Comparison of ENCODE assay signal across 8 cellular contexts in the genomic region with DNA sequence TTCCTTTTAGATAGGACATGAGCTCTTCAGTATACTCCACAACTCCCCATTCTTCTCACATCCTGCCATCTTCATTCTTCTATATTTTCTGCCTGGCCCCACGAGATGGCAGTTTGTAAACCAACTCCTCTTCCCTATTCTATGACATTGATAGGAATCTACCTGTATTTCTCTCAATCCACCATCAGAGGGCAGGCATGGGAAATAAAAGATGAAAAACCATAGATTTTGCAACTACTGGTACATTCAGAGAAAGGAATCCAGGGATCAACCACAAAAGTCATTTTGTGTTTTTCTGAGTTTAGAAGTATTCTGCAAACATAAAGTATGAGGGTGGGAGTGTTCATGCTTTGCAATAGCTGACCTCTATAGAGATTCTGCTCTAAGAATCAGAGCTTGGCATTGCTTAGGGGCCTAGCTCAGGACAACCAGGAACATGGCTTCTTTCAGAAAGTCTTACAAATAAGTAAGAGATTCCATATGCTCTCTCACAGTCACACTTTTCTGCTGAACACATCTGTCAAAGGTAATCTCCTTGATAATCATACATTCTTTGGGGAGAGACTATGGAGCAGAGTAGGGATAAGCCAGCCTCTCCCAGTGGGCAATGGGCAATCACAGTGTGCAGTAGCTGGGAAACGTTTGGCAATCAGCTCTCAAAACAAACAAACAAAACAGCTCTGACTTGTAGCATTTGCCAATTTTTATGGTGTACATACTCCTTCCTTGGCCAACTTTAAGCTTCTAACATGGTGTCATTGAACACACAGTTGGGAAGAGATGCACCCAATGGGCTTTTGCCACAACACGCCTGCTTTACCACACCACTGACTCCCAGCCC. TPM values are rescaled to one million over a fixed set of nuclear protein-coding genes. Genes with fewer than 3 reads are reported as not detected.
DNase-seq lines count a peak whose midpoint lies in the region; ATAC-seq, FAIRE-seq and TF ChIP-seq lines count a peak whose summit lies in the region.

No MANE protein-coding gene starts in this region.

- no peaks in the 10 kb centered on the region for H3K9me3 ChIP-seq in mucosa of descending colon
- no peaks in the 10 kb centered on the region for H3K9me3 ChIP-seq in effector memory CD4-positive, alpha-beta T cell (ENCODE audit: control insufficient read depth, low read length)

- no peaks in the 10 kb centered on the region for H3K36me3 ChIP-seq in mucosa of descending colon (ENCODE audit: low read depth)
- H3K36me3 ChIP-seq in effector memory CD4-positive, alpha-beta T cell (ENCODE audit: control insufficient read depth, insufficient read depth, low read length): no peaks in the 10 kb centered on the region

- DNase-seq in AG09319 (ENCODE audit: extremely low read depth, low read depth) (peak; percentile 62), LNCaP clone FGC (ENCODE audit: low read depth) (peak; percentile 88), RCC 7860 (ENCODE audit: low spot score) (peak; percentile 34), mucosa of descending colon (peak in 1 of 3 donors; percentile 45), mesenteric fat pad (ENCODE audit: low spot score) (no peak)
- DNase-seq in effector memory CD4-positive, alpha-beta T cell: no peak

- intact Hi-C loops in mucosa of descending colon (cut with DNase I, micrococcal nuclease): loop anchor here (5.0 to 10.0 kb wide), 2 partner anchors 206 to 209 kb away; no protein-coding TSS in a partner anchor

- H3K27ac ChIP-seq in effector memory CD4-positive, alpha-beta T cell (ENCODE audit: insufficient read depth, low read length, poor library complexity, severe bottlenecking): no peak overlapping the region

- no peak overlapping the region for H3K4me3 ChIP-seq in LNCaP clone FGC (ENCODE audit: low read depth, low read length)
- no peak overlapping the region for H3K4me3 ChIP-seq in mucosa of descending colon
- no peak overlapping the region for H3K4me3 ChIP-seq in effector memory CD4-positive, alpha-beta T cell (ENCODE audit: insufficient read depth, low read depth, low read length, poor library complexity, severe bottlenecking)

- peak; percentile 81 for ATAC-seq in mucosa of descending colon

- H3K4me1 ChIP-seq in mucosa of descending colon (ENCODE audit: low read depth): no peaks in the 10 kb centered on the region
- H3K4me1 ChIP-seq in effector memory CD4-positive, alpha-beta T cell (ENCODE audit: control insufficient read depth, insufficient read depth, low read length, poor library complexity, severe bottlenecking): no peaks in the 10 kb centered on the region

- TF ChIP-seq CTCF in AG09319 (IDR thresholded peaks at IDR 0.05; ENCODE audit: low read depth, low read length) (peak; percentile 66), GM12872 (IDR thresholded peaks at IDR 0.05; ENCODE audit: insufficient read depth, low read depth, low read length) (peak; percentile 52), LNCaP clone FGC (IDR thresholded peaks at IDR 0.05; ENCODE audit: control insufficient read depth, extremely low read depth, insufficient read depth) (peak; percentile 65), mucosa of descending colon (IDR thresholded peaks at IDR 0.05) (peak; percentile 19)

- peaks cover 4% of the 10 kb centered on the region for H3K27me3 ChIP-seq in effector memory CD4-positive, alpha-beta T cell (replicated peaks; ENCODE audit: control insufficient read depth, insufficient read depth, low read length, poor library complexity, severe bottlenecking)

- FAIRE-seq in RCC 7860 (lab: Jason Lieb, UNC) (peak; percentile 70), endometrium (lab: Jason Lieb, UNC) (peak; percentile 86)

RNA-seq across cellular contexts. Expression of a gene that starts 43.1 kb away (rescaled TPM):
- total RNA-seq in mucosa of descending colon (10 to 100 TPM; 38.3 to 53.7 (median 47.5) TPM), mesenteric fat pad (40.9 TPM)

Comparison
In these comparisons a context has a peak if more than half of its experiments do, and no peak if none do; other contexts are left out.
1. DNase-seq: peak in AG09319 (single experiment), LNCaP clone FGC (single experiment) and RCC 7860 (single experiment); none in effector memory CD4-positive, alpha-beta T cell (0 of 3) and mesenteric fat pad (single experiment).
2. Peak in every context shown above with its lines, with median percentiles within 50 percentile points of each other: CTCF ChIP-seq.